10 cellular contexts compared by ENCODE assay signal in the genomic region with DNA sequence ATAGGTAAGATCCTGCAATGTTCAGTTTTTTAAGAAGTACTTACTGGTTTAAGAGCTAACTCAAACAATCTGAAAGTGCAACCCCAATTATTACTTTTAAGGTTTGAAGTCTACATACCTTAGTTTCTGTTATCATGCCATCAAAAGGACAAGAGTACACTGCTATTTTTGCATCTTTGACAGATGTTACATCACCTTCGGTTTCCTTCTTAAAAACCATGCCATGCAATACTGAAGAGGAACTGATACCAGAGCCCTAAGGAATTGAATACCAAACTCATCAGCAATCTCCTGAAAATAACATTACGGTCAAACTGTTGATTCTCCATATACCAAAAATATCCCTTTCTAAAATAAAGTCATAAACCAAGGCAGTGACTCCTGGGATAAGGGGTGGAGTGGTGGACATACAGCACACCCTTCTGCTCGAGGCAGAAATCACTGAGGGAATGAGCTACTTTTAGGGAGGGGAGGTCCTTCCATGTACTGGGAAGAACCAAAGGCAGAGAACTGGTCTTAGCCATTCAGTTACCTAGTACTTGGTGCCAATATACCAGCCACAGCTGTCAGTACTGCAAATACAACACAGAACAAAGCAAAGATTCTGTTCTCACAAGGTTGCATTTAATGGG. TPM values are rescaled to one million over a fixed set of nuclear protein-coding genes. Genes with fewer than 3 reads are reported as not detected.
DNase-seq lines count a peak whose midpoint lies in the region; ATAC-seq, FAIRE-seq and TF ChIP-seq lines count a peak whose summit lies in the region.
"Had no signal": no experiment of that assay in that cellular context is flagged by ENCODE, and none has a peak within 500 bp of the region (broad histone marks: within the 10 kb centered on the region; RNA-seq: fewer than 3 reads in every experiment).

No MANE protein-coding gene starts in this region.

- H3K36me3 Mint-ChIP-seq in endothelial cell (ENCODE audit: low read depth, unreplicated experiment) = peaks cover 44% of the 10 kb centered on the region

- no peaks in the 10 kb centered on the region for H3K4me1 Mint-ChIP-seq in endothelial cell (ENCODE audit: unreplicated experiment)

- no peaks in the 10 kb centered on the region for H3K27me3 Mint-ChIP-seq in endothelial cell (ENCODE audit: unreplicated experiment)

- no peaks in the 10 kb centered on the region for H3K9me3 Mint-ChIP-seq in endothelial cell (ENCODE audit: unreplicated experiment)

- no peak for TF ChIP-seq CTCF in endothelial cell (IDR thresholded peaks at IDR 0.05; ENCODE audit: unreplicated experiment)

- ATAC-seq in GM18508 (IDR thresholded peaks at IDR 0.05; ENCODE audit: insufficient read depth, unreplicated experiment) (peak; percentile 86), GM21447 (IDR thresholded peaks at IDR 0.05; ENCODE audit: unreplicated experiment) (peak; percentile 99), HG03196 (IDR thresholded peaks at IDR 0.05; ENCODE audit: unreplicated experiment) (peak; percentile 88)

- DNase-seq in germinal center (ENCODE audit: low spot score) (peak; percentile 27), hepatic stellate cell (ENCODE audit: low spot score) (no peak), iPS-NIHi7 (ENCODE audit: extremely low spot score) (no peak), endothelial cell (ENCODE audit: low spot score) (no peak), frontal cortex (ENCODE audit: low spot score in 2 of 2) (no peak)
- DNase-seq: activated effector memory CD4-positive, alpha-beta T cell treated with Interleukin-2 at 50 U/mL for 16 hours; GDM1 had no signal

- H3K27ac Mint-ChIP-seq in endothelial cell (ENCODE audit: unreplicated experiment) = no peak overlapping the region

- FAIRE-seq in frontal cortex (lab: Jason Lieb, UNC) = no peak

- H3K4me3 Mint-ChIP-seq in endothelial cell (ENCODE audit: unreplicated experiment) = no peak overlapping the region

RNA-seq across cellular contexts. Expression of gene CCT8, which starts 8.5 kb away (rescaled TPM):
- total RNA-seq in endothelial cell (ENCODE audit: unreplicated experiment) = 186 TPM
- total RNA-seq in frontal cortex = 262 TPM

RNA-seq across cellular contexts. Expression of gene USP16, which starts 40.5 kb away (rescaled TPM):
- 15.4 TPM for total RNA-seq in endothelial cell (ENCODE audit: unreplicated experiment)
- total RNA-seq in frontal cortex = 34.6 TPM

RNA-seq across cellular contexts. Expression of gene RWDD2B, which starts 45.8 kb away (rescaled TPM):
- total RNA-seq in endothelial cell (ENCODE audit: unreplicated experiment) (12.4 TPM), frontal cortex (7.7 TPM)
